ENCODE assay signal across 31 cellular contexts in the genomic region with DNA sequence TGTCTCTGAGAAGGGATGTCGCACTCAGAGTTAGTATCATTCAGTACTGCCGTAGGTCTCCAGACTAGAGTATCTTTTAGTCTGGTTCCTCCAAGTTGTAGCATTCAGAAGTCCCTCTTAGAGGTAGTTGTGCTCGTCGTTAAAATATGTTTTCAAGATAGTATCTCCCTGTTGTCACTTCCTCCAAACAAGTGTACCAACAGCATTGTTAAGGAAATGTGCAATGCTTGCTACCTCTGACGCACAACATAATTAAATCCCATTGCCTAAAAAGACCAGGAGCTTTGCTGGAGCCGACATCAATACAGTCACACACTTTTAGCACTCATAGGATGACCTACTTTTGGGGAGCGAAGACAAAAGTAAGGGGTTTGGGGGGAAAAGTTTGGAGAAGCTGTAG.
"Had no signal": no experiment of that assay in that cellular context is flagged by ENCODE, and none has a peak within 500 bp of the region (broad histone marks: within the 10 kb centered on the region; RNA-seq: fewer than 3 reads in every experiment).

No MANE protein-coding gene starts in this region.

- H3K36me3 ChIP-seq: breast epithelium, cardiac muscle cell, colonic mucosa, esophagus squamous epithelium, gastroesophageal sphincter, heart right ventricle, WERI-Rb-1 had no signal

- H3K4me3 ChIP-seq: breast epithelium, cardiac muscle cell, colonic mucosa, esophagus squamous epithelium, gastroesophageal sphincter, heart right ventricle had no signal

- ATAC-seq: activated CD4-positive, CD25-positive, alpha-beta regulatory T cell treated with anti-CD3 and anti-CD28 coated beads, Interleukin-2, amount 50 U/mL, for 24 hours; activated CD8-positive, alpha-beta T cell treated with anti-CD3 and anti-CD28 coated beads for 36 hours; activated T-cell treated with anti-CD3 and anti-CD28 coated beads, Interleukin-2, amount 50 U/mL, for 4 hours; activated T-helper 17 cell treated with anti-CD3 and anti-CD28 coated beads, Interleukin-2, amount 50 U/mL, for 72 hours; gastroesophageal sphincter; heart right ventricle; T-helper 17 cell had no signal

- DNase-seq: activated B cell treated with CpG ODN at 0.5 μM for 24 hours; activated CD4-positive, alpha-beta T cell treated with anti-CD3 and anti-CD28 coated beads for 48 hours; activated CD4-positive, alpha-beta T cell treated with anti-CD3 and anti-CD28 coated beads, Interleukin-2, amount 50 U/mL, for 1 hour; activated CD4-positive, alpha-beta T cell treated with anti-CD3 and anti-CD28 coated beads, Interleukin-2, amount 50 U/mL, for 48 hours; activated CD8-positive, alpha-beta memory T cell treated with anti-CD3 and anti-CD28 coated beads for 24 hours; activated CD8-positive, alpha-beta T cell treated with anti-CD3 and anti-CD28 coated beads for 36 hours; activated effector memory CD4-positive, alpha-beta T cell treated with Interleukin-2 at 50 U/mL for 16 hours; activated gamma-delta T cell treated with Interleukin-2 at 50 U/mL for 16 hours; activated naive CD4-positive, alpha-beta T cell treated with anti-CD3 and anti-CD28 coated beads, Interleukin-2, amount 50 U/mL, for 16 hours; activated naive CD4-positive, alpha-beta T cell treated with Interleukin-2 at 50 U/mL for 16 hours; activated T-cell treated with anti-CD3 and anti-CD28 coated beads, Interleukin-2, amount 50 U/mL, for 4 hours; amygdala; aorta; central memory CD4-positive, alpha-beta T cell; cerebellar nuclear complex; colonic mucosa; effector CD8-positive, alpha-beta T cell; esophagus squamous epithelium; foreskin melanocyte; heart right ventricle; T-helper 17 cell; T1000; WERI-Rb-1 had no signal

- H3K27ac ChIP-seq: breast epithelium, cardiac muscle cell, colonic mucosa, epithelial cell of prostate, esophagus squamous epithelium, gastroesophageal sphincter, heart right ventricle, WERI-Rb-1 had no signal

- FAIRE-seq: endometrium, endothelial cell of umbilical vein had no signal

- H3K27me3 ChIP-seq: breast epithelium, cardiac muscle cell, colonic mucosa, esophagus squamous epithelium, gastroesophageal sphincter had no signal

- H3K9me3 ChIP-seq: breast epithelium, colonic mucosa, esophagus squamous epithelium, gastroesophageal sphincter, heart right ventricle had no signal

- H3K4me1 ChIP-seq: breast epithelium, colonic mucosa, esophagus squamous epithelium, heart right ventricle had no signal
